8 cellular contexts compared by ENCODE assay signal in the genomic region with DNA sequence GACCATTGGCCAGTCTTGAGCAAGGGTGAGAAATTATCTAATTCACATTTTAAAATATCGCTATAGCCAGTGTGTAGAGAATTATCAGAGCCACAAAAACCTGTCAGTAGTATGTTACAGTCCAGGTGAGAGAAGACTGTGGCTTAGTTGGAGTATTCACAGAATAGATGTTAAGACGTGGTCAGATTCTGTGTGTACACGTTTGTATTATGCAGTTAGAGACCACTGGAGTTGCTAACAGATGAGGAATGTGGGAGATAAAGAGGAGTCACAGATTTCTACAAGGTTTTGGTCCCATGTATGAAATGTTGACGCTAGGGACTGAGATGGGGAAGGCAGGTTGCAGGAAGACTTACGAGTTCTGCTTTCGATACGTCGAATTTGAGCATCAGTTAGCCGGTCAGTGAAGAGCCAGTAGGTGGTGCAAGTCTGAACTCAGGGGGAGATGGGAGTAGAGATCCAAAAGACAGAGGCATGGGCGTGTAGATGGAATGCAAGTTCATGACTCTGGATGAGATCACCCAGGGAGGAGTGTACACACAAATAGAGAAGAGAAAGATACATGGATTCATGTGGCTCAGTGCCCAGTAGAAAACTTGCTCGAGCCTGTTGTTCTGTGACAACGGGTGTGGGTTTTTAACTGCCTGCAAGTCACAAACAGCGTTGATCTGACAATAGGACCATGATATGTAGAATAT.
DNase-seq lines count a peak whose midpoint lies in the region; ATAC-seq and TF ChIP-seq lines count a peak whose summit lies in the region.

No MANE protein-coding gene starts in this region.

- no peak for TF ChIP-seq CTCF in omental fat pad (IDR thresholded peaks at IDR 0.05)

- H3K27ac ChIP-seq in substantia nigra (ENCODE audit: low read depth, low read length, poor library complexity, severe bottlenecking) = no peak overlapping the region

- DNase-seq in Caki2 (ENCODE audit: low read depth) = peak; percentile 85
- DNase-seq in NCI-H748 treated with DMSO at 0.1 percent for 48 hours (lab: John Stamatoyannopoulos, UW) = peak; percentile 23
- no peak for DNase-seq in omental fat pad (ENCODE audit: low spot score)
- DNase-seq in substantia nigra (lab: John Stamatoyannopoulos, UW) = no peak
- no peak for DNase-seq in NCI-H128 (lab: John Stamatoyannopoulos, UW; ENCODE audit: unreplicated experiment)
- no peak for DNase-seq in cerebellum (ENCODE audit: low spot score)

- ATAC-seq in esophagus mucosa = peak; percentile 100
- peak; percentile 98 for ATAC-seq in omental fat pad (ENCODE audit: low FRiP score)
- ATAC-seq in HG03571 (IDR thresholded peaks at IDR 0.05; ENCODE audit: unreplicated experiment) = no peak

- in situ Hi-C loops in Caki2 (cut with HindIII; ENCODE audit: low pct_unique_long_range_greater_than_20kb, low sequenced_read_pairs) = no loop called here

Comparison
In these comparisons a context has a peak if more than half of its experiments do, and no peak if none do; other contexts are left out.
1. DNase-seq: peak in Caki2 (single experiment) and NCI-H748 treated with DMSO at 0.1 percent for 48 hours (single experiment); none in omental fat pad (single experiment), substantia nigra (0 of 49), NCI-H128 (single experiment) and cerebellum (single experiment).